ENCODE assay signal across 1 cellular context in the genomic region with DNA sequence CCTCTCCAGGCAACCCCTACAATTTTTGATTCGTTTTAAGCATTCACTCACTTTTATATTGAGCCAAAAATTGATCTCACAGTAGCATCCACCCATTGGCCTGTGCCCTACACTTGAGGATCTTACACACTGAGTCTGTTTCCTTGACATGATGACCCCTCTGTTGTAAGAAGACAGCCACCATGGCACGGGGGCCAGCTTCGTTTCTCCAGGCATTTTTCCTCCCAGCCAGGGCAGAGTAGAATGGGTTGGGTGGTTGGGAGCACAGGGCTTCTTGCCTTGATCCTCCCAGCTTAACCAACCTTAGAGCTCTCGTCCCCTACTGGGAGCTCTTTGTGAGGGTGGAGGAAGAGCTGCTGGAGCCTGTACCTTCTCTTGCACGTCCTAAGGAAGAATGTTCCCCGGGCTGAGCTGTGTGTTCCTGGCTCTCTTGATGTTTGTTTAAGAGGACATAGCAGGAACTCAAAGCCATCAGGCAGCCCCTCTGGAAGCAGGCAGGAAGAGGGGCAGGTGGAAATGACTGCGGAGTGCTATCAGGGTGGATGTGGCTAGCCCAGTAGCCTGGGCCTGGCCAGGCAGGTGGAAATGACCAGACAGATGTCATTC.
TF ChIP-seq lines count a peak whose summit lies in the region.

No MANE protein-coding gene starts in this region.

TF ChIP-seq in GM23338, 12 proteins besides CTCF, POLR2A, EP300 and RAD21 (continued from another document):
- no peak for TF ChIP-seq ZNF331 (CRISPR knock-in tag; IDR thresholded peaks at IDR 0.05; ENCODE audit: low read depth)
- TF ChIP-seq, protein P1, sequence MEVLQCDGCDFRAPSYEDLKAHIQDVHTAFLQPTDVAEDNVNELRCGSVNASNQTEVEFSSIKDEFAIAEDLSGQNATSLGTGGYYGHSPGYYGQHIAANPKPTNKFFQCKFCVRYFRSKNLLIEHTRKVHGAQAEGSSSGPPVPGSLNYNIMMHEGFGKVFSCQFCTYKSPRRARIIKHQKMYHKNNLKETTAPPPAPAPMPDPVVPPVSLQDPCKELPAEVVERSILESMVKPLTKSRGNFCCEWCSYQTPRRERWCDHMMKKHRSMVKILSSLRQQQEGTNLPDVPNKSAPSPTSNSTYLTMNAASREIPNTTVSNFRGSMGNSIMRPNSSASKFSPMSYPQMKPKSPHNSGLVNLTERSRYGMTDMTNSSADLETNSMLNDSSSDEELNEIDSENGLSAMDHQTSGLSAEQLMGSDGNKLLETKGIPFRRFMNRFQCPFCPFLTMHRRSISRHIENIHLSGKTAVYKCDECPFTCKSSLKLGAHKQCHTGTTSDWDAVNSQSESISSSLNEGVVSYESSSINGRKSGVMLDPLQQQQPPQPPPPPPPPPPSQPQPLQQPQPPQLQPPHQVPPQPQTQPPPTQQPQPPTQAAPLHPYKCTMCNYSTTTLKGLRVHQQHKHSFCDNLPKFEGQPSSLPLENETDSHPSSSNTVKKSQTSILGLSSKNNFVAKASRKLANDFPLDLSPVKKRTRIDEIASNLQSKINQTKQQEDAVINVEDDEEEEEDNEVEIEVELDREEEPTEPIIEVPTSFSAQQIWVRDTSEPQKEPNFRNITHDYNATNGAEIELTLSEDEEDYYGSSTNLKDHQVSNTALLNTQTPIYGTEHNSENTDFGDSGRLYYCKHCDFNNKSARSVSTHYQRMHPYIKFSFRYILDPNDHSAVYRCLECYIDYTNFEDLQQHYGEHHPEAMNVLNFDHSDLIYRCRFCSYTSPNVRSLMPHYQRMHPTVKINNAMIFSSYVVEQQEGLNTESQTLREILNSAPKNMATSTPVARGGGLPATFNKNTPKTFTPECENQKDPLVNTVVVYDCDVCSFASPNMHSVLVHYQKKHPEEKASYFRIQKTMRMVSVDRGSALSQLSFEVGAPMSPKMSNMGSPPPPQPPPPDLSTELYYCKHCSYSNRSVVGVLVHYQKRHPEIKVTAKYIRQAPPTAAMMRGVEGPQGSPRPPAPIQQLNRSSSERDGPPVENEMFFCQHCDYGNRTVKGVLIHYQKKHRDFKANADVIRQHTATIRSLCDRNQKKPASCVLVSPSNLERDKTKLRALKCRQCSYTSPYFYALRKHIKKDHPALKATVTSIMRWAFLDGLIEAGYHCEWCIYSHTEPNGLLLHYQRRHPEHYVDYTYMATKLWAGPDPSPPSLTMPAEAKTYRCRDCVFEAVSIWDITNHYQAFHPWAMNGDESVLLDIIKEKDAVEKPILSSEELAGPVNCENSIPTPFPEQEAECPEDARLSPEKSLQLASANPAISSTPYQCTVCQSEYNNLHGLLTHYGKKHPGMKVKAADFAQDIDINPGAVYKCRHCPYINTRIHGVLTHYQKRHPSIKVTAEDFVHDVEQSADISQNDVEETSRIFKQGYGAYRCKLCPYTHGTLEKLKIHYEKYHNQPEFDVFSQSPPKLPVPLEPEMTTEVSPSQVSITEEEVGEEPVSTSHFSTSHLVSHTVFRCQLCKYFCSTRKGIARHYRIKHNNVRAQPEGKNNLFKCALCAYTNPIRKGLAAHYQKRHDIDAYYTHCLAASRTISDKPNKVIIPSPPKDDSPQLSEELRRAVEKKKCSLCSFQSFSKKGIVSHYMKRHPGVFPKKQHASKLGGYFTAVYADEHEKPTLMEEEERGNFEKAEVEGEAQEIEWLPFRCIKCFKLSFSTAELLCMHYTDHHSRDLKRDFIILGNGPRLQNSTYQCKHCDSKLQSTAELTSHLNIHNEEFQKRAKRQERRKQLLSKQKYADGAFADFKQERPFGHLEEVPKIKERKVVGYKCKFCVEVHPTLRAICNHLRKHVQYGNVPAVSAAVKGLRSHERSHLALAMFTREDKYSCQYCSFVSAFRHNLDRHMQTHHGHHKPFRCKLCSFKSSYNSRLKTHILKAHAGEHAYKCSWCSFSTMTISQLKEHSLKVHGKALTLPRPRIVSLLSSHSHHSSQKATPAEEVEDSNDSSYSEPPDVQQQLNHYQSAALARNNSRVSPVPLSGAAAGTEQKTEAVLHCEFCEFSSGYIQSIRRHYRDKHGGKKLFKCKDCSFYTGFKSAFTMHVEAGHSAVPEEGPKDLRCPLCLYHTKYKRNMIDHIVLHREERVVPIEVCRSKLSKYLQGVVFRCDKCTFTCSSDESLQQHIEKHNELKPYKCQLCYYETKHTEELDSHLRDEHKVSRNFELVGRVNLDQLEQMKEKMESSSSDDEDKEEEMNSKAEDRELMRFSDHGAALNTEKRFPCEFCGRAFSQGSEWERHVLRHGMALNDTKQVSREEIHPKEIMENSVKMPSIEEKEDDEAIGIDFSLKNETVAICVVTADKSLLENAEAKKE (CRISPR knock-in tag; IDR thresholded peaks at IDR 0.05) = no peak
- no peak for TF ChIP-seq STAT1 (IDR thresholded peaks at IDR 0.05; ENCODE audit: unreplicated experiment)
- TF ChIP-seq, protein P2, sequence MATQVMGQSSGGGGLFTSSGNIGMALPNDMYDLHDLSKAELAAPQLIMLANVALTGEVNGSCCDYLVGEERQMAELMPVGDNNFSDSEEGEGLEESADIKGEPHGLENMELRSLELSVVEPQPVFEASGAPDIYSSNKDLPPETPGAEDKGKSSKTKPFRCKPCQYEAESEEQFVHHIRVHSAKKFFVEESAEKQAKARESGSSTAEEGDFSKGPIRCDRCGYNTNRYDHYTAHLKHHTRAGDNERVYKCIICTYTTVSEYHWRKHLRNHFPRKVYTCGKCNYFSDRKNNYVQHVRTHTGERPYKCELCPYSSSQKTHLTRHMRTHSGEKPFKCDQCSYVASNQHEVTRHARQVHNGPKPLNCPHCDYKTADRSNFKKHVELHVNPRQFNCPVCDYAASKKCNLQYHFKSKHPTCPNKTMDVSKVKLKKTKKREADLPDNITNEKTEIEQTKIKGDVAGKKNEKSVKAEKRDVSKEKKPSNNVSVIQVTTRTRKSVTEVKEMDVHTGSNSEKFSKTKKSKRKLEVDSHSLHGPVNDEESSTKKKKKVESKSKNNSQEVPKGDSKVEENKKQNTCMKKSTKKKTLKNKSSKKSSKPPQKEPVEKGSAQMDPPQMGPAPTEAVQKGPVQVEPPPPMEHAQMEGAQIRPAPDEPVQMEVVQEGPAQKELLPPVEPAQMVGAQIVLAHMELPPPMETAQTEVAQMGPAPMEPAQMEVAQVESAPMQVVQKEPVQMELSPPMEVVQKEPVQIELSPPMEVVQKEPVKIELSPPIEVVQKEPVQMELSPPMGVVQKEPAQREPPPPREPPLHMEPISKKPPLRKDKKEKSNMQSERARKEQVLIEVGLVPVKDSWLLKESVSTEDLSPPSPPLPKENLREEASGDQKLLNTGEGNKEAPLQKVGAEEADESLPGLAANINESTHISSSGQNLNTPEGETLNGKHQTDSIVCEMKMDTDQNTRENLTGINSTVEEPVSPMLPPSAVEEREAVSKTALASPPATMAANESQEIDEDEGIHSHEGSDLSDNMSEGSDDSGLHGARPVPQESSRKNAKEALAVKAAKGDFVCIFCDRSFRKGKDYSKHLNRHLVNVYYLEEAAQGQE (IDR thresholded peaks at IDR 0.05; ENCODE audit: unreplicated experiment) = no peak
- TF ChIP-seq ZNF114 (CRISPR knock-in tag; IDR thresholded peaks at IDR 0.05) = no peak
- TF ChIP-seq EZH2phosphoT487 (IDR thresholded peaks at IDR 0.05; ENCODE audit: unreplicated experiment) = no peak
- no peak for TF ChIP-seq CREB1 (CRISPR knock-in tag; IDR thresholded peaks at IDR 0.05; ENCODE audit: low read depth)
- no peak for TF ChIP-seq JUNB (IDR thresholded peaks at IDR 0.05; ENCODE audit: unreplicated experiment)
